ENCODE assay signal across 18 cellular contexts in the genomic region with DNA sequence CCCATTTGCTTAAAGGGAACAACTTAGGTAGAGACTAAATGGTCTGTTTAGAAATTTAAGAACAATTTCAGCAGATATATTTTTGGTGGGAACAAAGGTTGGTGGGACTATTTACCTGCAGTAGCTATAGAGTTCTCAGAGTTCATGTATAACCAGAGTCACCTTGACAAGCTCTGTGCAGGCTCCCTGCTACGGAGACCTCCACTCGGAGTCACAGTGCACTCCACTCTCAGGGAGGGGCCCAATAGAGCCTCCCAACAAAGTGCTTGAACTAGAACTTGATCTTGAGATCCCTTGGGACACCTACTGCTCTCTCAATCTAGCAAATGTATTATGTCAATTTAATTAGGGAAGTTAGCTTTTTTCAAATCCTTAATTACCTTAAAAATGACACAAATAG. TPM values are rescaled to one million over a fixed set of nuclear protein-coding genes. Genes with fewer than 3 reads are reported as not detected.
"Had no signal": no experiment of that assay in that cellular context is flagged by ENCODE, and none has a peak within 500 bp of the region (broad histone marks: within the 10 kb centered on the region; RNA-seq: fewer than 3 reads in every experiment).

No MANE protein-coding gene starts in this region.

- H3K4me3 ChIP-seq: adrenal gland, ascending aorta, left lung, tibial nerve had no signal

- H3K4me1 ChIP-seq: adrenal gland, ascending aorta, foreskin keratinocyte, left lung, tibial nerve had no signal

- H3K27me3 ChIP-seq: adrenal gland, ascending aorta, foreskin keratinocyte, left lung, tibial nerve had no signal

- H3K36me3 ChIP-seq: adrenal gland, ascending aorta, left lung, tibial nerve had no signal

- H3K9me3 ChIP-seq: adrenal gland, ascending aorta, left lung, tibial nerve had no signal

- DNase-seq: activated T-cell treated with anti-CD3 and anti-CD28 coated beads, Interleukin-2, amount 50 U/mL, for 1 hour; adrenal gland; effector memory CD4-positive, alpha-beta T cell; foreskin keratinocyte; hippocampal formation; kidney glomerular epithelial cell; left lung; mammary epithelial cell; natural killer cell; small intestine; stimulated activated CD4-positive, alpha-beta T cell treated with anti-CD3 and anti-CD28 coated beads, Interleukin-2, amount 100 ng/mL, for 24 hours; stimulated activated naive CD8-positive, alpha-beta T cell treated with anti-CD3 and anti-CD28 coated beads, Interleukin-15, amount 100 ng/mL, for 72 hours; T-helper 9 cell had no signal

- H3K27ac ChIP-seq: adrenal gland, ascending aorta, foreskin keratinocyte, left lung, tibial nerve had no signal

- ATAC-seq: activated naive CD4-positive, alpha-beta T cell treated with anti-CD3 and anti-CD28 coated beads, Interleukin-2, amount 50 U/mL, for 72 hours; foreskin keratinocyte; left lung; natural killer cell; stimulated activated effector memory CD8-positive, alpha-beta T cell treated with anti-CD3 and anti-CD28 coated beads, Interleukin-12 subunit alpha, Interleukin-12 subunit beta, amount 100 ng/mL, for 72 hours; stimulated activated naive CD8-positive, alpha-beta T cell treated with anti-CD3 and anti-CD28 coated beads, Interleukin-15, amount 100 ng/mL, for 72 hours had no signal

RNA-seq across cellular contexts. Expression of a gene that starts 2.3 kb away (rescaled TPM):
- total RNA-seq: activated naive CD4-positive, alpha-beta T cell treated with anti-CD3 and anti-CD28 coated beads, Interleukin-2, amount 50 U/mL, for 72 hours; ascending aorta; foreskin keratinocyte; mesothelial cell of epicardium; natural killer cell; tibial nerve had no signal
